In the genomic region with DNA sequence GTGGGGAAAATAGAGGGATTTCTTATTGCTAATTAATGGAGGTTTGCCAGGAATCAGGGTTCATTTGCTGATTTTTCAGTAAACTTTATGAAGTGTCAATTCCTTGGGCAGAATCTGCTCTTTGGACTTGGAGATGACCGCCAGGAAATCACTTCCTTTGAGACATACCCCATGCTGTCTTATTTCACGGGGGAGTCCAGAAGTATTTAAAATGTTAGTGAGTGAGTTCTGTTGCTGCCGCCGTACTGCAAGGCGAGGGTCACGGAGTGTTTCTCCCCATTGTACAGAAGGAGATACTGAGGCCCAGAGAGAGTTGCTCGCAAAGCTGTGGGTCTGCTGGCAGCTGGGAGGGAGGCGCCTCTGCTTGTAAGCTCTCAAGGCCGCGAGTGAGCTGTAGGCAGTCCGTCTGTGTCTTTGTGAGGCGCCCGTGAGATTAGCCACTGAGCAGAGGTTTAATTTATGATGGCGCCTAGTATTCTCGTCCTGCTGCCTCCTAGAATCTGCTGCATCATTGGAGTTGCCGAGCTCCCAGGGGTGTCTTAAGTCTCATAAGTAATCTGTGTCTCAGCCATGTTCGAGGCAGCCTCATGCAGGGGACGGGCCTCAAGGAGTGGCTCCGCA, we compare ENCODE assay signal across 16 cellular contexts.
DNase-seq lines count a peak whose midpoint lies in the region; ATAC-seq, FAIRE-seq and TF ChIP-seq lines count a peak whose summit lies in the region.
"Had no signal": no experiment of that assay in that cellular context is flagged by ENCODE, and none has a peak within 500 bp of the region (broad histone marks: within the 10 kb centered on the region; RNA-seq: fewer than 3 reads in every experiment).

No MANE protein-coding gene starts in this region.

- H2BK15ac ChIP-seq in IMR-90 (ENCODE audit: low read depth, low read length), result no peak overlapping the region
- H2BK15ac ChIP-seq in mesenchymal stem cell (ENCODE audit: low read depth, poor library complexity, severe bottlenecking), result no peak overlapping the region

- intact Hi-C loops in A673 (cut with micrococcal nuclease; ENCODE audit: unreplicated experiment) (no loop called here), IMR-90 (cut with micrococcal nuclease) (no loop called here), head of caudate nucleus (cut with DNase I) (no loop called here)

- H3K36me3 ChIP-seq in A673 (ENCODE audit: insufficient read depth, low read length, poor library complexity, severe bottlenecking) (no peaks in the 10 kb centered on the region), IMR-90 (ENCODE audit: control insufficient read depth, insufficient read depth, low read length) (no peaks in the 10 kb centered on the region), astrocyte (ENCODE audit: insufficient read depth, low read length) (no peaks in the 10 kb centered on the region), mesenchymal stem cell (ENCODE audit: control insufficient read depth in 1 of 2, insufficient read depth in 2 of 2, low read depth in 1 of 2, low read length in 2 of 2) (peaks cover 0 to 4% of the 10 kb centered on the region in 2 experiments)

- H3K4me3 ChIP-seq in A673 (ENCODE audit: low read depth, low read length, poor library complexity, severe bottlenecking) (no peak overlapping the region), IMR-90 (ENCODE audit: insufficient read depth, low read depth, low read length) (no peak overlapping the region), astrocyte (ENCODE audit: insufficient read depth, low read depth, low read length) (no peak overlapping the region), mesenchymal stem cell (ENCODE audit: insufficient read depth in 1 of 2, low read depth in 1 of 2, low read length in 2 of 2) (no peak overlapping the region)
- H3K4me3 ChIP-seq: GM12878, SK-N-MC had no signal

- H3K79me2 ChIP-seq in astrocyte (ENCODE audit: insufficient read depth, low read length), result peaks cover 21% of the 10 kb centered on the region

- H3K4me3 Mint-ChIP-seq in astrocyte (ENCODE audit: unreplicated experiment), result no peak overlapping the region
- H3K4me3 Mint-ChIP-seq: IgD-negative memory B cell had no signal

- TF ChIP-seq CTCF in A673 (conservative IDR thresholded peaks at IDR 0.05; ENCODE audit: low read depth, low read length), result no peak
- TF ChIP-seq CTCF in IMR-90 (conservative IDR thresholded peaks at IDR 0.05; ENCODE audit: low read depth, low read length), result no peak
- no peak for TF ChIP-seq CTCF in astrocyte (IDR thresholded peaks at IDR 0.05; ENCODE audit: insufficient read depth, low read depth, low read length)

- no peak for ATAC-seq in IMR-90 (ENCODE audit: low read depth)
- ATAC-seq: GM12878 had no signal

- peaks cover 33% of the 10 kb centered on the region for H3K4me1 ChIP-seq in A673 (ENCODE audit: insufficient read depth, low read length, poor library complexity, severe bottlenecking)
- H3K4me1 ChIP-seq in IMR-90 (ENCODE audit: control insufficient read depth, insufficient read depth, low read length), result peaks cover 32% of the 10 kb centered on the region
- peaks cover 29% of the 10 kb centered on the region for H3K4me1 ChIP-seq in astrocyte (ENCODE audit: insufficient read depth, low read length)
- H3K4me1 ChIP-seq in mesenchymal stem cell (ENCODE audit: control insufficient read depth, insufficient read depth, low read depth, low read length), result peaks cover 37% of the 10 kb centered on the region

- H3K27ac Mint-ChIP-seq in astrocyte (ENCODE audit: unreplicated experiment), result no peak overlapping the region
- H3K27ac Mint-ChIP-seq: IgD-negative memory B cell had no signal

- peaks cover 25% of the 10 kb centered on the region for H3K9me1 ChIP-seq in IMR-90 (ENCODE audit: insufficient read depth, low read length)

- H3K14ac ChIP-seq in IMR-90 (replicated peaks; ENCODE audit: low read depth, low read length), result no peak overlapping the region
- H3K14ac ChIP-seq in mesenchymal stem cell (ENCODE audit: low read length in 2 of 2), result no peak overlapping the region

- H2AK5ac ChIP-seq in IMR-90 (ENCODE audit: low read depth, low read length), result peak overlapping the region; percentile 47; the same call in 1 of the 2 replicates
- peak overlapping the region; percentile 23 for H2AK5ac ChIP-seq in mesenchymal stem cell (ENCODE audit: low read length, severe bottlenecking)

- no peak overlapping the region for H3K27ac ChIP-seq in A673 (ENCODE audit: low read depth, low read length, poor library complexity, severe bottlenecking)
- no peak overlapping the region for H3K27ac ChIP-seq in IMR-90 (ENCODE audit: insufficient read depth, low read length)
- no peak overlapping the region for H3K27ac ChIP-seq in astrocyte (ENCODE audit: low read depth, low read length)
- no peak overlapping the region for H3K27ac ChIP-seq in mesenchymal stem cell (ENCODE audit: low read length, poor library complexity, severe bottlenecking)
- H3K27ac ChIP-seq: SK-N-MC had no signal

- H3K27me3 ChIP-seq in A673 (replicated peaks; ENCODE audit: insufficient read depth, low read depth, low read length, poor library complexity) (no peaks in the 10 kb centered on the region), IMR-90 (ENCODE audit: control insufficient read depth, insufficient read depth, low read length) (no peaks in the 10 kb centered on the region), astrocyte (ENCODE audit: insufficient read depth, low read length) (no peaks in the 10 kb centered on the region), mesenchymal stem cell (ENCODE audit: control insufficient read depth in 1 of 2, insufficient read depth in 1 of 2, low read length in 2 of 2) (no peaks in the 10 kb centered on the region)

- WGBS in IMR-90 (ENCODE audit: extremely low coverage in 2 of 2, insufficient read length in 1 of 2), 2 experiments, result 98% methylated on average over 7 of the region's 19 CpGs; no CpG with 5 or more reads in 1 of the 2 experiments
- WGBS in mesenchymal stem cell, result 80% methylated on average over 19 of the region's 19 CpGs

- no peak overlapping the region for H3K56ac ChIP-seq in IMR-90 (ENCODE audit: extremely low read depth, insufficient read depth, low read length)

- H3K27me3 Mint-ChIP-seq in astrocyte (ENCODE audit: low read depth, unreplicated experiment), result no peaks in the 10 kb centered on the region

- H3K79me1 ChIP-seq in IMR-90 (ENCODE audit: low read depth in 1 of 2, low read length in 2 of 2) (peaks cover 7 to 24% of the 10 kb centered on the region in 2 experiments; a peak in 2 of 4 replicates), mesenchymal stem cell (replicated peaks; ENCODE audit: low read length, poor library complexity, severe bottlenecking) (peaks cover 26% of the 10 kb centered on the region)

- H2BK12ac ChIP-seq in mesenchymal stem cell (ENCODE audit: low read length in 2 of 2), result peak overlapping the region in 1 of 2 experiments; percentile 47

- H3K9ac ChIP-seq in IMR-90 (ENCODE audit: low read depth, low read length) (no peak overlapping the region), astrocyte (ENCODE audit: low read length) (no peak overlapping the region), mesenchymal stem cell (ENCODE audit: low read length) (no peak overlapping the region)

- CTCF ChIA-PET in A673 (lab: Charles Lee), result no interaction called here
- CTCF ChIA-PET in IMR-90 (lab: Yijun Ruan, JAX), result no interaction called here

- peaks cover 5% of the 10 kb centered on the region for H3K36me3 Mint-ChIP-seq in astrocyte (ENCODE audit: low read depth, unreplicated experiment)
- H3K36me3 Mint-ChIP-seq: IgD-negative memory B cell had no signal

- H4K5ac ChIP-seq in IMR-90 (ENCODE audit: low read depth, low read length), result no peak overlapping the region

- peaks cover 42% of the 10 kb centered on the region for H3K4me1 Mint-ChIP-seq in astrocyte (ENCODE audit: low read depth, unreplicated experiment)
- H3K4me1 Mint-ChIP-seq: IgD-negative memory B cell had no signal

- H2AFZ ChIP-seq in IMR-90 (replicated peaks; ENCODE audit: low read length, poor library complexity) (no peak overlapping the region), astrocyte (ENCODE audit: low read depth, low read length) (no peak overlapping the region), mesenchymal stem cell (ENCODE audit: low read depth, low read length) (no peak overlapping the region)

- BruUV-seq in A673 (replicated peaks; lab: Mats Ljungman, UMichigan) (no TSS peak), IMR-90 (replicated peaks; lab: Mats Ljungman, UMichigan) (no TSS peak)

- H3K4ac ChIP-seq in IMR-90 (ENCODE audit: low read depth, low read length) (no peak overlapping the region), mesenchymal stem cell (ENCODE audit: low read depth in 1 of 2, low read length in 2 of 2) (peak overlapping the region in 1 of 2 experiments; percentile 63)

- TF ChIP-seq POLR2A in IMR-90 (IDR thresholded peaks at IDR 0.05; ENCODE audit: low read depth, low read length) (no peak), GM12892 (IDR thresholded peaks at IDR 0.05; ENCODE audit: low read depth, low read length) (no peak)

- no peak overlapping the region for H2BK20ac ChIP-seq in IMR-90 (ENCODE audit: low read depth, low read length)

- H3K9me3 Mint-ChIP-seq in astrocyte (ENCODE audit: unreplicated experiment), result peaks cover 9% of the 10 kb centered on the region

- H2AK9ac ChIP-seq in IMR-90 (replicated peaks; ENCODE audit: low read depth, low read length, poor library complexity), result no peak overlapping the region

- H2BK120ac ChIP-seq in IMR-90 (ENCODE audit: low read depth, low read length) (no peak overlapping the region), mesenchymal stem cell (ENCODE audit: low read depth, low read length) (no peak overlapping the region)

- in situ Hi-C loops in IMR-90 (cut with MboI; ENCODE audit: low sequenced_read_pairs), result no loop called here

- peak; percentile 52 for DNase-seq in A673 (ENCODE audit: low spot score)
- no peak for DNase-seq in IMR-90
- DNase-seq in astrocyte (ENCODE audit: low read depth), result no peak
- DNase-seq in mesenchymal stem cell, result no peak
- no peak for DNase-seq in head of caudate nucleus
- DNase-seq in GM19240 (ENCODE audit: insufficient read length, low spot score), result no peak
- no peak for DNase-seq in GM12892 (ENCODE audit: insufficient read length)
- DNase-seq in HCEC 1CT, result no peak
- DNase-seq: 8988T, DMS 273 treated with DMSO at 0.1 percent for 48 hours, GDM1, NCI-H187 treated with DMSO at 0.1 percent for 48 hours, NCI-H446 treated with DMSO at 0.1 percent for 48 hours had no signal

- dilution Hi-C loops in IMR-90 (cut with HindIII; ENCODE audit: low sequenced_read_pairs, unreplicated experiment), result no loop called here

- H3K18ac ChIP-seq in IMR-90 (ENCODE audit: low read depth, low read length), result no peak overlapping the region
- peak overlapping the region in 1 of 2 experiments; percentile 54 for H3K18ac ChIP-seq in mesenchymal stem cell (ENCODE audit: low read depth in 1 of 2, low read length in 2 of 2)

- H4K91ac ChIP-seq in IMR-90 (ENCODE audit: insufficient read depth, low read depth, low read length) (peak overlapping the region; percentile 1; the same call in 1 of the 2 replicates), mesenchymal stem cell (ENCODE audit: low read length) (peak overlapping the region; percentile 9)

- no peak for TF ChIP-seq RAD21 in IMR-90 (IDR thresholded peaks at IDR 0.05; ENCODE audit: low read length)

- H3K23ac ChIP-seq in IMR-90 (ENCODE audit: low read depth, low read length) (no peak overlapping the region), mesenchymal stem cell (ENCODE audit: low read length in 2 of 2) (no peak overlapping the region)

- no peak overlapping the region for H2BK5ac ChIP-seq in IMR-90 (ENCODE audit: low read depth, low read length, poor library complexity, severe bottlenecking)
- no peak overlapping the region for H2BK5ac ChIP-seq in mesenchymal stem cell (ENCODE audit: low read depth, low read length, poor library complexity, severe bottlenecking)

- FAIRE-seq in astrocyte (lab: Jason Lieb, UNC) (no peak), GM12892 (lab: Jason Lieb, UNC) (no peak)
- FAIRE-seq: GM12878 had no signal

- H3K9me3 ChIP-seq in A673 (ENCODE audit: low read depth, low read length, poor library complexity, severe bottlenecking) (peaks cover 4% of the 10 kb centered on the region), IMR-90 (ENCODE audit: control insufficient read depth, insufficient read depth, low read length) (peaks cover 2% of the 10 kb centered on the region; the same call in 1 of the 2 replicates), astrocyte (ENCODE audit: insufficient read depth, low read depth, low read length) (no peaks in the 10 kb centered on the region), mesenchymal stem cell (ENCODE audit: control insufficient read depth, low read length) (no peaks in the 10 kb centered on the region)

- POLR2A ChIA-PET in A673 (lab: Charles Lee; ENCODE audit: low non-redundant PET) (no interaction called here), IMR-90 (lab: Charles Lee; ENCODE audit: unreplicated experiment) (no interaction called here)

- H3K4me2 ChIP-seq in IMR-90 (ENCODE audit: low read depth, low read length) (no peak overlapping the region), astrocyte (ENCODE audit: low read length) (peak overlapping the region; percentile 13), mesenchymal stem cell (ENCODE audit: low read length, poor library complexity, severe bottlenecking) (no peak overlapping the region)

- H4K8ac ChIP-seq in IMR-90 (ENCODE audit: low read depth in 2 of 2, low read length in 2 of 2), result peak overlapping the region in 1 of 2 experiments; percentile 1; a peak in 1 of 4 replicates
- no peak overlapping the region for H4K8ac ChIP-seq in mesenchymal stem cell (ENCODE audit: low read length)

- H4K20me1 ChIP-seq in IMR-90 (ENCODE audit: insufficient read depth, low read length) (no peaks in the 10 kb centered on the region), astrocyte (ENCODE audit: insufficient read depth, low read length) (peaks cover 20% of the 10 kb centered on the region)
